ENCODE assay signal across 21 cellular contexts in genomic region chr11:105929381-105929955, GRCh38.
DNase-seq lines count a peak whose midpoint lies in the region; ATAC-seq, FAIRE-seq and TF ChIP-seq lines count a peak whose summit lies in the region.
"Had no signal": no experiment of that assay in that cellular context is flagged by ENCODE, and none has a peak within 500 bp of the region (broad histone marks: within the 10 kb centered on the region; RNA-seq: fewer than 3 reads in every experiment).

No MANE protein-coding gene starts in this region.

- BruUV-seq in PC-3 (replicated peaks; lab: Mats Ljungman, UMichigan) = no TSS peak

- H3K27me3 ChIP-seq in PC-3 (ENCODE audit: low read length) (no peaks in the 10 kb centered on the region), gastroesophageal sphincter (no peaks in the 10 kb centered on the region), upper lobe of right lung (no peaks in the 10 kb centered on the region), left lung (no peaks in the 10 kb centered on the region)
- H3K27me3 ChIP-seq: MG63 had no signal

- no peaks in the 10 kb centered on the region for H3F3A ChIP-seq in PC-3 (ENCODE audit: low read length, unreplicated experiment)

- POLR2A ChIA-PET in PC-3 (lab: Charles Lee; ENCODE audit: unreplicated experiment) = no interaction called here

- intact Hi-C loops in PC-3 (cut with micrococcal nuclease) = no loop called here
- intact Hi-C loops in upper lobe of right lung (cut with DNase I) = no loop called here
- intact Hi-C loops in left lung (cut with DNase I) = no loop called here

- no peak overlapping the region for H2AFZ ChIP-seq in PC-3 (ENCODE audit: low read length)

- H3K9me3 ChIP-seq in PC-3 (ENCODE audit: low read length) = no peaks in the 10 kb centered on the region
- H3K9me3 ChIP-seq in gastroesophageal sphincter = no peaks in the 10 kb centered on the region
- H3K9me3 ChIP-seq in upper lobe of right lung = no peaks in the 10 kb centered on the region
- H3K9me3 ChIP-seq in left lung = no peaks in the 10 kb centered on the region
- H3K9me3 ChIP-seq: MG63 had no signal

- H3K4me2 ChIP-seq in PC-3 (ENCODE audit: low read length) = peak overlapping the region; percentile 30; the same call in 1 of the 2 replicates

- TF ChIP-seq POLR2A in gastroesophageal sphincter (IDR thresholded peaks at IDR 0.05) = no peak

- H3K4me1 ChIP-seq in PC-3 (ENCODE audit: insufficient read depth, low read length) = peaks cover 13% of the 10 kb centered on the region
- no peaks in the 10 kb centered on the region for H3K4me1 ChIP-seq in gastroesophageal sphincter
- no peaks in the 10 kb centered on the region for H3K4me1 ChIP-seq in upper lobe of right lung
- no peaks in the 10 kb centered on the region for H3K4me1 ChIP-seq in left lung

- no peaks in the 10 kb centered on the region for H4K20me1 ChIP-seq in PC-3 (ENCODE audit: low read length)

- no peaks in the 10 kb centered on the region for H3K9me2 ChIP-seq in PC-3 (replicated peaks; ENCODE audit: low read length)

- H3K27ac ChIP-seq in PC-3 (ENCODE audit: low read length) (no peak overlapping the region), gastroesophageal sphincter (no peak overlapping the region), upper lobe of right lung (no peak overlapping the region), left lung (no peak overlapping the region)

- H3K79me2 ChIP-seq in PC-3 (ENCODE audit: low read length) = no peaks in the 10 kb centered on the region

- TF ChIP-seq CTCF in PC-3 (conservative IDR thresholded peaks at IDR 0.05; ENCODE audit: low read depth, low read length) = no peak
- no peak for TF ChIP-seq CTCF in epithelial cell of esophagus (IDR thresholded peaks at IDR 0.05; ENCODE audit: insufficient read depth, low read depth, low read length, missing control alignments)
- no peak for TF ChIP-seq CTCF in gastroesophageal sphincter (IDR thresholded peaks at IDR 0.05)
- TF ChIP-seq CTCF in upper lobe of right lung (IDR thresholded peaks at IDR 0.05) = no peak
- no peak for TF ChIP-seq CTCF in left lung (IDR thresholded peaks at IDR 0.05)

- 59 to 72% methylated on average over 3 of the region's 3 CpGs for WGBS in gastroesophageal sphincter (ENCODE audit: low coverage in 1 of 2), 2 donors

- no peak overlapping the region for H3K9ac ChIP-seq in PC-3 (ENCODE audit: low read length)

- peak; percentile 41 for FAIRE-seq in islet of Langerhans (lab: Jason Lieb, UNC)
- FAIRE-seq: GM18507, K562 had no signal

- peak; percentile 33 for DNase-seq in ELR (ENCODE audit: low read depth)
- peak; percentile 49 for DNase-seq in PC-3
- peak; percentile 18 for DNase-seq in epithelial cell of esophagus (ENCODE audit: low read depth)
- no peak for DNase-seq in upper lobe of right lung
- DNase-seq in left lung = no peak
- DNase-seq: GDM1, GOT3, MG63, NCI-H1048, NCI-H1436, NCI-H187 treated with DMSO at 0.1 percent for 48 hours, NCI-H2107, NCI-H446 treated with DMSO at 0.1 percent for 48 hours, NCI-H526 treated with DMSO at 0.1 percent for 48 hours, SIG-M5 had no signal

- H3K4me3 ChIP-seq in PC-3 (ENCODE audit: low read length) (no peak overlapping the region), epithelial cell of esophagus (ENCODE audit: low read length) (no peak overlapping the region), gastroesophageal sphincter (no peak overlapping the region), upper lobe of right lung (no peak overlapping the region), left lung (no peak overlapping the region)
- H3K4me3 ChIP-seq: K562, MG63 had no signal

- TF ChIP-seq EP300 in gastroesophageal sphincter (IDR thresholded peaks at IDR 0.05) = no peak

- CTCF ChIA-PET in PC-3 (lab: Charles Lee) = no interaction called here

- H3K36me3 ChIP-seq in PC-3 (ENCODE audit: low read depth, low read length) = no peaks in the 10 kb centered on the region
- H3K36me3 ChIP-seq in gastroesophageal sphincter = no peaks in the 10 kb centered on the region
- H3K36me3 ChIP-seq in upper lobe of right lung = no peaks in the 10 kb centered on the region
- no peaks in the 10 kb centered on the region for H3K36me3 ChIP-seq in left lung
- H3K36me3 ChIP-seq: MG63 had no signal

- peak; percentile 69 for ATAC-seq in PC-3
- no peak for ATAC-seq in gastroesophageal sphincter
- ATAC-seq in upper lobe of right lung = no peak
- ATAC-seq in left lung = no peak
- ATAC-seq in HG03520 (IDR thresholded peaks at IDR 0.05; ENCODE audit: unreplicated experiment) = no peak
- ATAC-seq: HCT116, K562 had no signal

Comparison
In these comparisons a context has a peak if more than half of its experiments do, and no peak if none do; other contexts are left out.
1. DNase-seq: peak in ELR (single experiment), PC-3 (single experiment) and epithelial cell of esophagus (single experiment); none in upper lobe of right lung (single experiment) and left lung (0 of 2).